8 cellular contexts compared by ENCODE assay signal in genomic region chr1:70205437-70206118, GRCh38. TPM values are rescaled to one million over a fixed set of nuclear protein-coding genes. Genes with fewer than 3 reads are reported as not detected.
DNase-seq lines count a peak whose midpoint lies in the region; ATAC-seq, FAIRE-seq and TF ChIP-seq lines count a peak whose summit lies in the region.

Gene LRRC40, minus strand, starts transcription at chr1:70205579. Its CDS starts 39 bp downstream, at chr1:70205540.

- H3K36me3 ChIP-seq in right atrium auricular region: no peaks in the 10 kb centered on the region
- peaks cover 0 to 21% of the 10 kb centered on the region in 2 donors for H3K36me3 ChIP-seq in psoas muscle (ENCODE audit: insufficient read depth in 1 of 2, low read depth in 1 of 2)

- H3K27ac ChIP-seq in right atrium auricular region (peak within 1 kb of the TSS; percentile 91 to 93), psoas muscle (peak within 1 kb of the TSS; percentile 88)

- FAIRE-seq in urothelium cell line (lab: Jason Lieb, UNC): no peak

- ATAC-seq in GM18498 (IDR thresholded peaks at IDR 0.05; ENCODE audit: unreplicated experiment) (peak; percentile 81), HG02938 (IDR thresholded peaks at IDR 0.05; ENCODE audit: unreplicated experiment) (peak; percentile 80), psoas muscle (peak; percentile 98 to 100 (median 100))

- H3K4me3 ChIP-seq in right atrium auricular region (peak within 1 kb of the TSS; percentile 75 to 93), psoas muscle (peak within 1 kb of the TSS; percentile 97)

- TF ChIP-seq CTCF in right atrium auricular region (IDR thresholded peaks at IDR 0.05): no peak
- no peak for TF ChIP-seq CTCF in psoas muscle (IDR thresholded peaks at IDR 0.05)

- 0 to 1% (median 0%) methylated on average over 45 to 46 of the region's 46 CpGs for WGBS in psoas muscle, 3 donors

- intact Hi-C loops in psoas muscle (cut with DNase I): loop anchor here in 1 of 2 donors (1.0 to 2.0 kb wide), 3 partner anchors 15 to 876 kb away; partner anchors contain the start of genes SRSF11 and ZRANB2

- no peaks in the 10 kb centered on the region for H3K27me3 ChIP-seq in right atrium auricular region
- H3K27me3 ChIP-seq in psoas muscle (ENCODE audit: insufficient read depth in 3 of 3, low read length in 2 of 3): no peaks in the 10 kb centered on the region

- peak; percentile 88 to 89 for DNase-seq in NCI-H187 (lab: John Stamatoyannopoulos, UW)
- peak; percentile 86 to 97 (median 94) for DNase-seq in T-helper 2 cell
- DNase-seq in anterior cingulate cortex (lab: John Stamatoyannopoulos, UW): peak; percentile 48 to 98 (median 93)
- peak; percentile 95 for DNase-seq in right atrium auricular region (ENCODE audit: low spot score)
- peak; percentile 98 for DNase-seq in psoas muscle
- peak; percentile 96 for DNase-seq in urothelium cell line (ENCODE audit: low spot score)

- H3K9me3 ChIP-seq in right atrium auricular region: no peaks in the 10 kb centered on the region
- no peaks in the 10 kb centered on the region for H3K9me3 ChIP-seq in psoas muscle

- H3K4me1 ChIP-seq in right atrium auricular region (peaks cover 0 to 39% of the 10 kb centered on the region in 2 donors), psoas muscle (peaks cover 54% of the 10 kb centered on the region)

RNA-seq across cellular contexts. Expression of gene LRRC40, which starts in this region (rescaled TPM):
- total RNA-seq in right atrium auricular region: 10 to 100 TPM in 1 of 2 donors, 1 to 10 TPM in 1; 8.1 to 14.5 TPM
- total RNA-seq in psoas muscle: 1 to 10 TPM; 5.5 to 8.7 (median 7.3) TPM
- 1 to 10 TPM; 6.2 to 9.1 (median 7.0) TPM for polyA plus RNA-seq in psoas muscle

Comparison
In these comparisons a context has a peak if more than half of its experiments do, and no peak if none do; other contexts are left out.
1. Peak in every context shown above with its lines: DNase-seq, ATAC-seq, H3K4me3 ChIP-seq and H3K27ac ChIP-seq.